23 cellular contexts compared by ENCODE assay signal in the genomic region with DNA sequence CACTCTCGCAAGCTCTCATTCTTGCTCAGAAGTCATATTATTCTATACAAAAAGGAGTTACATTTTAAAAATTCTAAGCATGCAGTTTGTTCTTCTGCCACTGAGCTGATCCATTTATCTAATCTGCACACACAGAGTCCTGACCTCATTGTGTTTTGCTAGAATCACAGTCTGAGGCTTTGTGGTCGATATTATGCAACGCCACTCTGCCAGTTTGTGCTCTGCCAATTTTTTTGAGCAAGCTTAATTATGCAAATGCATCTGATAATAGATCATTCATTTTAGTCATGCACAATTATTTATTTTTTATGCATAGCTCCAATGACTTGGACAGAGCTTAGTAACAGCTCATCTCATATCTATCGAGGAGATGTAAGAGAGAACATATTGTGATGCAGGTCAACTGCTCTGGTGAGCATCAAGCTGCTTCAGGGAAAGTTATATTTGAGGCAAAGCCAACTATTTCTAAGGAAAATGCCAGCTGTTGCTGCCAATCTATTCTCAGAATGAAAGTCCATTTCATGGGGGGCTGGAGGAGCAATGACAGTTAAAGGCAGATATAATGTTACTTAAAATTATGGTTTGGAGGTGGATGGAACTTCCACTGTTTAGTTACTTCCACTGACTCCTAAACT.
DNase-seq lines count a peak whose midpoint lies in the region; ATAC-seq and TF ChIP-seq lines count a peak whose summit lies in the region.
"Had no signal": no experiment of that assay in that cellular context is flagged by ENCODE, and none has a peak within 500 bp of the region (broad histone marks: within the 10 kb centered on the region; RNA-seq: fewer than 3 reads in every experiment).

No MANE protein-coding gene starts in this region.

- H3K9ac ChIP-seq in mesenchymal stem cell (ENCODE audit: low read length), result no peak overlapping the region

- H2AK5ac ChIP-seq in mesenchymal stem cell (ENCODE audit: low read length, severe bottlenecking), result no peak overlapping the region

- no peak overlapping the region for H3K27ac ChIP-seq in mesenchymal stem cell (ENCODE audit: low read length, poor library complexity, severe bottlenecking)
- H3K27ac ChIP-seq: coronary artery, epithelial cell of prostate, heart right ventricle, pancreas, spleen, WERI-Rb-1 had no signal

- no peaks in the 10 kb centered on the region for H3K36me3 ChIP-seq in mesenchymal stem cell (ENCODE audit: control insufficient read depth in 1 of 2, insufficient read depth in 2 of 2, low read depth in 1 of 2, low read length in 2 of 2)
- H3K36me3 ChIP-seq: heart right ventricle, pancreas, spleen, WERI-Rb-1 had no signal

- no peak overlapping the region for H3K4me3 Mint-ChIP-seq in nephron
- H3K4me3 Mint-ChIP-seq in activated CD4-positive, alpha-beta T cell treated with anti-CD3 and anti-CD28 coated beads, Interleukin-2, amount 10 ng/mL, durations not matched to agents 24 days and 14 days, result no peak overlapping the region
- H3K4me3 Mint-ChIP-seq: activated CD8-positive, alpha-beta T cell treated with anti-CD3 and anti-CD28 coated beads, Interleukin-2, amount 10 ng/mL, durations not matched to agents 7 days and 5 days; activated naive CD8-positive, alpha-beta T cell treated with anti-CD3 and anti-CD28 coated beads, Interleukin-2, amount 50 U/mL, for 24 hours; activated T-helper 1 cell treated with anti-CD3 and anti-CD28 coated beads, Interleukin-12 subunit alpha, Interleukin-12 subunit beta, Interleukin-2, Interleukin-4 antibody, amounts not matched to agents 30 ng/mL and 10 ng/mL and 1 ng/mL, durations not matched to agents 14 hours and 24 hours and 36 hours; stimulated activated naive B cell treated with anti-CD40 and anti-IgM and Interleukin-4, amounts not matched to agents 10 μg/mL and 1 μg/mL and 100 μg/mL, for 72 hours had no signal

- no peak overlapping the region for H3K4ac ChIP-seq in mesenchymal stem cell (ENCODE audit: low read depth in 1 of 2, low read length in 2 of 2)

- no peak overlapping the region for H2BK12ac ChIP-seq in mesenchymal stem cell (ENCODE audit: low read length in 2 of 2)

- no peak overlapping the region for H3K14ac ChIP-seq in mesenchymal stem cell (ENCODE audit: low read length in 2 of 2)

- no peaks in the 10 kb centered on the region for H3K4me1 Mint-ChIP-seq in nephron
- no peaks in the 10 kb centered on the region for H3K4me1 Mint-ChIP-seq in activated CD4-positive, alpha-beta T cell treated with anti-CD3 and anti-CD28 coated beads, Interleukin-2, amount 10 ng/mL, durations not matched to agents 24 days and 14 days
- H3K4me1 Mint-ChIP-seq: activated naive CD8-positive, alpha-beta T cell treated with anti-CD3 and anti-CD28 coated beads, Interleukin-2, amount 50 U/mL, for 24 hours had no signal

- peak; percentile 59 for DNase-seq in HS-5 (ENCODE audit: low read depth)
- DNase-seq in NOMO-1 (lab: John Stamatoyannopoulos, UW; ENCODE audit: unreplicated experiment in 2 of 2), result peak; percentile 42 to 87
- peak; percentile 60 to 93 for DNase-seq in cardiac fibroblast (ENCODE audit: low read depth in 2 of 2)
- no peak for DNase-seq in stimulated activated naive CD8-positive, alpha-beta T cell treated with anti-CD3 and anti-CD28 coated beads, Interleukin-15, Interleukin-2, amounts not matched to agents 100 U/mL and 50 U/mL, for 24 hours
- DNase-seq in NK-92 (lab: John Stamatoyannopoulos, UW; ENCODE audit: unreplicated experiment), result no peak
- DNase-seq in activated CD4-positive, alpha-beta T cell treated with anti-CD3 and anti-CD28 coated beads, Interleukin-2, amount 10 ng/mL, durations not matched to agents 24 days and 14 days, result no peak
- no peak for DNase-seq in mesenchymal stem cell
- DNase-seq: activated CD8-positive, alpha-beta T cell treated with anti-CD3 and anti-CD28 coated beads, Interleukin-2, amount 10 ng/mL, durations not matched to agents 7 days and 5 days; activated naive CD8-positive, alpha-beta T cell treated with anti-CD3 and anti-CD28 coated beads, Interleukin-2, amount 50 U/mL, for 24 hours; Caco-2; heart right ventricle; IMR-90; mucosa of descending colon; NCI-H1436; pancreas; spleen; stimulated activated naive B cell treated with anti-CD40 and anti-IgM and Interleukin-4, amounts not matched to agents 10 μg/mL and 1 μg/mL and 100 μg/mL, for 72 hours; WERI-Rb-1 had no signal

- intact Hi-C loops in activated CD4-positive, alpha-beta T cell treated with anti-CD3 and anti-CD28 coated beads, Interleukin-2, amount 10 ng/mL, durations not matched to agents 24 days and 14 days (cut with micrococcal nuclease), result no loop called here

- TF ChIP-seq CTCF in cardiac fibroblast (IDR thresholded peaks at IDR 0.05; ENCODE audit: low read depth, low read length) (no peak), nephron (IDR thresholded peaks at IDR 0.05; ENCODE audit: unreplicated experiment in 3 of 3) (no peak)

- H3K4me1 ChIP-seq in mesenchymal stem cell (ENCODE audit: control insufficient read depth, insufficient read depth, low read depth, low read length), result no peaks in the 10 kb centered on the region
- H3K4me1 ChIP-seq: Caco-2, pancreas, spleen had no signal

- no peak overlapping the region for H3K23ac ChIP-seq in mesenchymal stem cell (ENCODE audit: low read length in 2 of 2)

- H3K9me3 Mint-ChIP-seq in nephron, result peaks cover 8% of the 10 kb centered on the region
- H3K9me3 Mint-ChIP-seq in activated CD4-positive, alpha-beta T cell treated with anti-CD3 and anti-CD28 coated beads, Interleukin-2, amount 10 ng/mL, durations not matched to agents 24 days and 14 days, result no peaks in the 10 kb centered on the region
- H3K9me3 Mint-ChIP-seq: activated naive CD8-positive, alpha-beta T cell treated with anti-CD3 and anti-CD28 coated beads, Interleukin-2, amount 50 U/mL, for 24 hours; activated T-helper 1 cell treated with anti-CD3 and anti-CD28 coated beads, Interleukin-12 subunit alpha, Interleukin-12 subunit beta, Interleukin-2, Interleukin-4 antibody, amounts not matched to agents 30 ng/mL and 10 ng/mL and 1 ng/mL, durations not matched to agents 14 hours and 24 hours and 36 hours had no signal

- no peak overlapping the region for H3K4me2 ChIP-seq in mesenchymal stem cell (ENCODE audit: low read length, poor library complexity, severe bottlenecking)

- no peak overlapping the region for H2BK120ac ChIP-seq in mesenchymal stem cell (ENCODE audit: low read depth, low read length)

- H2AFZ ChIP-seq in mesenchymal stem cell (ENCODE audit: low read depth, low read length), result no peak overlapping the region

- no peak for ATAC-seq in stimulated activated naive CD8-positive, alpha-beta T cell treated with anti-CD3 and anti-CD28 coated beads, Interleukin-15, Interleukin-2, amounts not matched to agents 100 U/mL and 50 U/mL, for 24 hours
- ATAC-seq: activated CD8-positive, alpha-beta T cell treated with anti-CD3 and anti-CD28 coated beads, Interleukin-2, amount 10 ng/mL, durations not matched to agents 7 days and 5 days; activated naive CD8-positive, alpha-beta T cell treated with anti-CD3 and anti-CD28 coated beads, Interleukin-2, amount 50 U/mL, for 24 hours; heart right ventricle; mucosa of descending colon; Panc1; pancreas; stimulated activated naive B cell treated with anti-CD40 and anti-IgM and Interleukin-4, amounts not matched to agents 10 μg/mL and 1 μg/mL and 100 μg/mL, for 72 hours had no signal

- no peaks in the 10 kb centered on the region for H3K36me3 Mint-ChIP-seq in nephron (ENCODE audit: low read depth)
- H3K36me3 Mint-ChIP-seq in activated CD4-positive, alpha-beta T cell treated with anti-CD3 and anti-CD28 coated beads, Interleukin-2, amount 10 ng/mL, durations not matched to agents 24 days and 14 days (ENCODE audit: low read depth), result no peaks in the 10 kb centered on the region
- H3K36me3 Mint-ChIP-seq: stimulated activated naive B cell treated with anti-CD40 and anti-IgM and Interleukin-4, amounts not matched to agents 10 μg/mL and 1 μg/mL and 100 μg/mL, for 72 hours had no signal

- H4K91ac ChIP-seq in mesenchymal stem cell (ENCODE audit: low read length), result no peak overlapping the region

- no peaks in the 10 kb centered on the region for H3K79me1 ChIP-seq in mesenchymal stem cell (replicated peaks; ENCODE audit: low read length, poor library complexity, severe bottlenecking)

- H3K27me3 ChIP-seq in mesenchymal stem cell (ENCODE audit: control insufficient read depth in 1 of 2, insufficient read depth in 1 of 2, low read length in 2 of 2), result no peaks in the 10 kb centered on the region
- H3K27me3 ChIP-seq: heart right ventricle, pancreas, spleen had no signal

- peak overlapping the region in 2 of 3 experiments; percentile 37 to 66 for H3K27ac Mint-ChIP-seq in nephron
- H3K27ac Mint-ChIP-seq in activated CD4-positive, alpha-beta T cell treated with anti-CD3 and anti-CD28 coated beads, Interleukin-2, amount 10 ng/mL, durations not matched to agents 24 days and 14 days, result no peak overlapping the region
- H3K27ac Mint-ChIP-seq: activated CD8-positive, alpha-beta T cell treated with anti-CD3 and anti-CD28 coated beads, Interleukin-2, amount 10 ng/mL, durations not matched to agents 7 days and 5 days; activated naive CD8-positive, alpha-beta T cell treated with anti-CD3 and anti-CD28 coated beads, Interleukin-2, amount 50 U/mL, for 24 hours; activated T-helper 1 cell treated with anti-CD3 and anti-CD28 coated beads, Interleukin-12 subunit alpha, Interleukin-12 subunit beta, Interleukin-2, Interleukin-4 antibody, amounts not matched to agents 30 ng/mL and 10 ng/mL and 1 ng/mL, durations not matched to agents 14 hours and 24 hours and 36 hours; stimulated activated naive B cell treated with anti-CD40 and anti-IgM and Interleukin-4, amounts not matched to agents 10 μg/mL and 1 μg/mL and 100 μg/mL, for 72 hours had no signal

- no peak overlapping the region for H4K8ac ChIP-seq in mesenchymal stem cell (ENCODE audit: low read length)

- WGBS in mesenchymal stem cell, result 92% methylated on average over 4 of the region's 4 CpGs

- H3K9me3 ChIP-seq in mesenchymal stem cell (ENCODE audit: control insufficient read depth, low read length), result peaks cover 15% of the 10 kb centered on the region
- H3K9me3 ChIP-seq: Caco-2, mucosa of descending colon, pancreas had no signal

- H3K4me3 ChIP-seq in cardiac fibroblast (replicated peaks in 1 of 2; ENCODE audit: low read depth in 2 of 2, low read length in 2 of 2), result no peak overlapping the region
- no peak overlapping the region for H3K4me3 ChIP-seq in mesenchymal stem cell (ENCODE audit: insufficient read depth in 1 of 2, low read depth in 1 of 2, low read length in 2 of 2)
- H3K4me3 ChIP-seq: coronary artery, heart right ventricle, mucosa of descending colon, pancreas, spleen had no signal

- H2BK15ac ChIP-seq in mesenchymal stem cell (ENCODE audit: low read depth, poor library complexity, severe bottlenecking), result no peak overlapping the region

- H2BK5ac ChIP-seq in mesenchymal stem cell (ENCODE audit: low read depth, low read length, poor library complexity, severe bottlenecking), result no peak overlapping the region

- no peak overlapping the region for H3K18ac ChIP-seq in mesenchymal stem cell (ENCODE audit: low read depth in 1 of 2, low read length in 2 of 2)

- H3K27me3 Mint-ChIP-seq in nephron (ENCODE audit: low read depth), result no peaks in the 10 kb centered on the region
- no peaks in the 10 kb centered on the region for H3K27me3 Mint-ChIP-seq in activated CD4-positive, alpha-beta T cell treated with anti-CD3 and anti-CD28 coated beads, Interleukin-2, amount 10 ng/mL, durations not matched to agents 24 days and 14 days
- H3K27me3 Mint-ChIP-seq: activated naive CD8-positive, alpha-beta T cell treated with anti-CD3 and anti-CD28 coated beads, Interleukin-2, amount 50 U/mL, for 24 hours; stimulated activated naive B cell treated with anti-CD40 and anti-IgM and Interleukin-4, amounts not matched to agents 10 μg/mL and 1 μg/mL and 100 μg/mL, for 72 hours had no signal

Comparison
In these comparisons a context has a peak if more than half of its experiments do, and no peak if none do; other contexts are left out.
1. DNase-seq: peak in HS-5 (single experiment), NOMO-1 (2 of 2) and cardiac fibroblast (2 of 2); none in stimulated activated naive CD8-positive, alpha-beta T cell treated with anti-CD3 and anti-CD28 coated beads, Interleukin-15, Interleukin-2, amounts not matched to agents 100 U/mL and 50 U/mL, for 24 hours (single experiment), NK-92 (single experiment), activated CD4-positive, alpha-beta T cell treated with anti-CD3 and anti-CD28 coated beads, Interleukin-2, amount 10 ng/mL, durations not matched to agents 24 days and 14 days (single experiment) and mesenchymal stem cell (single experiment).